ENCODE assay signal across 14 cellular contexts in the genomic region with DNA sequence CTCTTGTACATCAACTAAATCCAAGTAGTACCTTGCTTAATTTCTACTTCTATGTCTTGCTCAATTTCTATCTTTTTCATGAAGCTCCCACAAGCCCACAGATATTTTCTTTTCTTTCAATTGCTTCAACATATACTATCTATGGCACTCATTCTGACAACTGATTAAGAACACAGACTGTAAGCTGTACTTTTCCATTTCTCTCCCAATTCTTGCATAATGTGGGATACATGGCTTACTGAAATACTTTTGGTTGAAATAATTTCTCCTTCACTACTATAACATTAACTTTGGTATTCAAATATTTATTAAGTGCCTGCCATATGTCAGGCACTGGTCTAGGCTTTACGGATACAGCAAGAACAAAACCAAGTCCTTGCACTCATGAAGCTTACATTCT.
DNase-seq lines count a peak whose midpoint lies in the region; ATAC-seq and TF ChIP-seq lines count a peak whose summit lies in the region.
"Had no signal": no experiment of that assay in that cellular context is flagged by ENCODE, and none has a peak within 500 bp of the region (broad histone marks: within the 10 kb centered on the region; RNA-seq: fewer than 3 reads in every experiment).

No MANE protein-coding gene starts in this region.

- peak; percentile 1 for DNase-seq in AG10803 (ENCODE audit: low read depth)
- DNase-seq in CD8-positive, alpha-beta T cell, result no peak
- DNase-seq in WTC11 (ENCODE audit: low spot score), result no peak
- no peak for DNase-seq in memory B cell (ENCODE audit: low spot score in 2 of 2)
- no peak for DNase-seq in NCI-H1694 (lab: John Stamatoyannopoulos, UW)
- no peak for DNase-seq in activated naive CD4-positive, alpha-beta T cell treated with anti-CD3 and anti-CD28 coated beads for 36 hours
- DNase-seq: BE2C; C1 segment of cervical spinal cord; CD4-positive, CD25-positive, alpha-beta regulatory T cell; DMS153; DMS79 treated with DMSO at 0.1 percent for 48 hours; GF-D8 had no signal

- H3K4me1 Mint-ChIP-seq in CD8-positive, alpha-beta T cell (ENCODE audit: low read depth), result peaks cover 11% of the 10 kb centered on the region
- H3K4me1 Mint-ChIP-seq in WTC11 (no peaks in the 10 kb centered on the region), memory B cell (peaks cover 1% of the 10 kb centered on the region)
- peaks cover 18% of the 10 kb centered on the region for H3K4me1 Mint-ChIP-seq in activated naive CD4-positive, alpha-beta T cell treated with anti-CD3 and anti-CD28 coated beads for 36 hours (ENCODE audit: low read depth)

- peaks cover 9% of the 10 kb centered on the region for H3K36me3 ChIP-seq in CD8-positive, alpha-beta T cell (ENCODE audit: insufficient read depth, low read length)
- H3K36me3 ChIP-seq: BE2C had no signal

- intact Hi-C loops in CD8-positive, alpha-beta T cell (cut with DNase I, micrococcal nuclease), result no loop called here
- intact Hi-C loops in activated naive CD4-positive, alpha-beta T cell treated with anti-CD3 and anti-CD28 coated beads for 36 hours (cut with micrococcal nuclease), result no loop called here

- H3K9me3 Mint-ChIP-seq in CD8-positive, alpha-beta T cell, result no peaks in the 10 kb centered on the region
- H3K9me3 Mint-ChIP-seq in WTC11 (no peaks in the 10 kb centered on the region), memory B cell (no peaks in the 10 kb centered on the region)
- H3K9me3 Mint-ChIP-seq in activated naive CD4-positive, alpha-beta T cell treated with anti-CD3 and anti-CD28 coated beads for 36 hours, result no peaks in the 10 kb centered on the region
- H3K9me3 Mint-ChIP-seq: CD4-positive, CD25-positive, alpha-beta regulatory T cell had no signal

- H3K27ac Mint-ChIP-seq in CD8-positive, alpha-beta T cell, result peak overlapping the region; percentile 0
- peak overlapping the region; percentile 21; the same call in 1 of the 2 replicates for H3K27ac Mint-ChIP-seq in WTC11
- H3K27ac Mint-ChIP-seq in memory B cell, result peak overlapping the region; percentile 50
- H3K27ac Mint-ChIP-seq in activated naive CD4-positive, alpha-beta T cell treated with anti-CD3 and anti-CD28 coated beads for 36 hours, result no peak overlapping the region

- POLR2A ChIA-PET in CD8-positive, alpha-beta T cell (lab: Charles Lee), result no interaction called here
- POLR2A ChIA-PET in WTC11 (lab: Charles Lee), result no interaction called here

- H3K9me3 ChIP-seq in CD8-positive, alpha-beta T cell (ENCODE audit: low read length), result no peaks in the 10 kb centered on the region
- H3K9me3 ChIP-seq: BE2C, HAP-1 had no signal

- TF ChIP-seq CTCF in AG10803 (conservative IDR thresholded peaks at IDR 0.05; ENCODE audit: low read length) (no peak), WTC11 (IDR thresholded peaks at IDR 0.05) (no peak)
- TF ChIP-seq CTCF in CD8-positive, alpha-beta T cell (IDR thresholded peaks at IDR 0.05), result no peak

- H3K4me1 ChIP-seq in CD8-positive, alpha-beta T cell (ENCODE audit: insufficient read depth, low read length), result no peaks in the 10 kb centered on the region
- H3K4me1 ChIP-seq: BE2C, HAP-1 had no signal

- no peak overlapping the region for H3K27ac ChIP-seq in CD8-positive, alpha-beta T cell (ENCODE audit: low read depth, low read length)

- no peak overlapping the region for H3K4me3 ChIP-seq in AG10803 (ENCODE audit: low read length)
- no peak overlapping the region for H3K4me3 ChIP-seq in CD8-positive, alpha-beta T cell (ENCODE audit: low read depth, low read length)
- H3K4me3 ChIP-seq: HAP-1 had no signal

- no peak for ATAC-seq in CD8-positive, alpha-beta T cell
- ATAC-seq in WTC11, result no peak
- ATAC-seq in memory B cell (ENCODE audit: low read depth), result no peak
- no peak for ATAC-seq in GM21360 (IDR thresholded peaks at IDR 0.05; ENCODE audit: unreplicated experiment)

- peaks cover 54% of the 10 kb centered on the region for H3K36me3 Mint-ChIP-seq in CD8-positive, alpha-beta T cell
- peaks cover 29% of the 10 kb centered on the region for H3K36me3 Mint-ChIP-seq in WTC11
- peaks cover 30% of the 10 kb centered on the region for H3K36me3 Mint-ChIP-seq in memory B cell
- H3K36me3 Mint-ChIP-seq in activated naive CD4-positive, alpha-beta T cell treated with anti-CD3 and anti-CD28 coated beads for 36 hours (ENCODE audit: low read depth), result peaks cover 26% of the 10 kb centered on the region

- H3K4me3 Mint-ChIP-seq in CD8-positive, alpha-beta T cell, result no peak overlapping the region
- no peak overlapping the region for H3K4me3 Mint-ChIP-seq in WTC11
- H3K4me3 Mint-ChIP-seq in memory B cell, result no peak overlapping the region
- H3K4me3 Mint-ChIP-seq in activated naive CD4-positive, alpha-beta T cell treated with anti-CD3 and anti-CD28 coated beads for 36 hours, result no peak overlapping the region
- H3K4me3 Mint-ChIP-seq: CD4-positive, CD25-positive, alpha-beta regulatory T cell had no signal

- H3K27me3 Mint-ChIP-seq in CD8-positive, alpha-beta T cell (ENCODE audit: low read depth), result no peaks in the 10 kb centered on the region
- H3K27me3 Mint-ChIP-seq in WTC11 (ENCODE audit: low read depth) (no peaks in the 10 kb centered on the region), memory B cell (no peaks in the 10 kb centered on the region)
- no peaks in the 10 kb centered on the region for H3K27me3 Mint-ChIP-seq in activated naive CD4-positive, alpha-beta T cell treated with anti-CD3 and anti-CD28 coated beads for 36 hours (ENCODE audit: low read depth)
- H3K27me3 Mint-ChIP-seq: CD4-positive, CD25-positive, alpha-beta regulatory T cell had no signal

- CTCF ChIA-PET in CD8-positive, alpha-beta T cell (lab: Charles Lee), result interaction anchor here (1.0 to 1.6 kb wide), 2 partner anchors 41 to 73 kb away, joined by 3 to 6 read pairs; no protein-coding TSS in a partner anchor
- CTCF ChIA-PET in WTC11 (lab: Charles Lee), result interaction anchor here (0.6 kb wide), 1 partner anchor 402 kb away, joined by 3 read pairs; no protein-coding TSS in a partner anchor
- CTCF ChIA-PET in activated naive CD4-positive, alpha-beta T cell treated with anti-CD3 and anti-CD28 coated beads for 36 hours (lab: Charles Lee), result no interaction called here

- no peaks in the 10 kb centered on the region for H3K27me3 ChIP-seq in CD8-positive, alpha-beta T cell (ENCODE audit: insufficient read depth, low read length)
- H3K27me3 ChIP-seq: BE2C had no signal

TF ChIP-seq in WTC11, 78 proteins besides CTCF, POLR2A, EP300 and RAD21:
- TF ChIP-seq, protein P1, sequence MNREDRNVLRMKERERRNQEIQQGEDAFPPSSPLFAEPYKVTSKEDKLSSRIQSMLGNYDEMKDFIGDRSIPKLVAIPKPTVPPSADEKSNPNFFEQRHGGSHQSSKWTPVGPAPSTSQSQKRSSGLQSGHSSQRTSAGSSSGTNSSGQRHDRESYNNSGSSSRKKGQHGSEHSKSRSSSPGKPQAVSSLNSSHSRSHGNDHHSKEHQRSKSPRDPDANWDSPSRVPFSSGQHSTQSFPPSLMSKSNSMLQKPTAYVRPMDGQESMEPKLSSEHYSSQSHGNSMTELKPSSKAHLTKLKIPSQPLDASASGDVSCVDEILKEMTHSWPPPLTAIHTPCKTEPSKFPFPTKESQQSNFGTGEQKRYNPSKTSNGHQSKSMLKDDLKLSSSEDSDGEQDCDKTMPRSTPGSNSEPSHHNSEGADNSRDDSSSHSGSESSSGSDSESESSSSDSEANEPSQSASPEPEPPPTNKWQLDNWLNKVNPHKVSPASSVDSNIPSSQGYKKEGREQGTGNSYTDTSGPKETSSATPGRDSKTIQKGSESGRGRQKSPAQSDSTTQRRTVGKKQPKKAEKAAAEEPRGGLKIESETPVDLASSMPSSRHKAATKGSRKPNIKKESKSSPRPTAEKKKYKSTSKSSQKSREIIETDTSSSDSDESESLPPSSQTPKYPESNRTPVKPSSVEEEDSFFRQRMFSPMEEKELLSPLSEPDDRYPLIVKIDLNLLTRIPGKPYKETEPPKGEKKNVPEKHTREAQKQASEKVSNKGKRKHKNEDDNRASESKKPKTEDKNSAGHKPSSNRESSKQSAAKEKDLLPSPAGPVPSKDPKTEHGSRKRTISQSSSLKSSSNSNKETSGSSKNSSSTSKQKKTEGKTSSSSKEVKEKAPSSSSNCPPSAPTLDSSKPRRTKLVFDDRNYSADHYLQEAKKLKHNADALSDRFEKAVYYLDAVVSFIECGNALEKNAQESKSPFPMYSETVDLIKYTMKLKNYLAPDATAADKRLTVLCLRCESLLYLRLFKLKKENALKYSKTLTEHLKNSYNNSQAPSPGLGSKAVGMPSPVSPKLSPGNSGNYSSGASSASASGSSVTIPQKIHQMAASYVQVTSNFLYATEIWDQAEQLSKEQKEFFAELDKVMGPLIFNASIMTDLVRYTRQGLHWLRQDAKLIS (CRISPR knock-in tag; IDR thresholded peaks at IDR 0.05; ENCODE audit: borderline replicate concordance), result no peak
- TF ChIP-seq, protein P2, sequence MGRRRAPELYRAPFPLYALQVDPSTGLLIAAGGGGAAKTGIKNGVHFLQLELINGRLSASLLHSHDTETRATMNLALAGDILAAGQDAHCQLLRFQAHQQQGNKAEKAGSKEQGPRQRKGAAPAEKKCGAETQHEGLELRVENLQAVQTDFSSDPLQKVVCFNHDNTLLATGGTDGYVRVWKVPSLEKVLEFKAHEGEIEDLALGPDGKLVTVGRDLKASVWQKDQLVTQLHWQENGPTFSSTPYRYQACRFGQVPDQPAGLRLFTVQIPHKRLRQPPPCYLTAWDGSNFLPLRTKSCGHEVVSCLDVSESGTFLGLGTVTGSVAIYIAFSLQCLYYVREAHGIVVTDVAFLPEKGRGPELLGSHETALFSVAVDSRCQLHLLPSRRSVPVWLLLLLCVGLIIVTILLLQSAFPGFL (CRISPR knock-in tag; IDR thresholded peaks at IDR 0.05; ENCODE audit: borderline replicate concordance), result no peak
